ENCODE assay signal across 1 cellular context in genomic region chr11:124069429-124070401, GRCh38.
TF ChIP-seq lines count a peak whose summit lies in the region.

No MANE protein-coding gene starts in this region.

TF ChIP-seq in Ishikawa, 13 proteins besides CTCF, POLR2A, EP300 and RAD21 (continued from another document):
- no peak for TF ChIP-seq ZBTB7A (IDR thresholded peaks at IDR 0.05; ENCODE audit: low read depth)
- TF ChIP-seq CREB1 (IDR thresholded peaks at IDR 0.05; ENCODE audit: low read depth) = no peak
- no peak for TF ChIP-seq CEBPB (IDR thresholded peaks at IDR 0.05)
- no peak for TF ChIP-seq TCF12 (IDR thresholded peaks at IDR 0.05; ENCODE audit: low read depth)
- no peak for TF ChIP-seq USF1 (IDR thresholded peaks at IDR 0.05)
- no peak for TF ChIP-seq TAF1 (IDR thresholded peaks at IDR 0.05; ENCODE audit: low read depth)
- TF ChIP-seq FOXM1 (IDR thresholded peaks at IDR 0.05; ENCODE audit: borderline replicate concordance, low read depth) = no peak
- TF ChIP-seq YY1 (IDR thresholded peaks at IDR 0.05; ENCODE audit: low read depth) = no peak
